In the genomic region with DNA sequence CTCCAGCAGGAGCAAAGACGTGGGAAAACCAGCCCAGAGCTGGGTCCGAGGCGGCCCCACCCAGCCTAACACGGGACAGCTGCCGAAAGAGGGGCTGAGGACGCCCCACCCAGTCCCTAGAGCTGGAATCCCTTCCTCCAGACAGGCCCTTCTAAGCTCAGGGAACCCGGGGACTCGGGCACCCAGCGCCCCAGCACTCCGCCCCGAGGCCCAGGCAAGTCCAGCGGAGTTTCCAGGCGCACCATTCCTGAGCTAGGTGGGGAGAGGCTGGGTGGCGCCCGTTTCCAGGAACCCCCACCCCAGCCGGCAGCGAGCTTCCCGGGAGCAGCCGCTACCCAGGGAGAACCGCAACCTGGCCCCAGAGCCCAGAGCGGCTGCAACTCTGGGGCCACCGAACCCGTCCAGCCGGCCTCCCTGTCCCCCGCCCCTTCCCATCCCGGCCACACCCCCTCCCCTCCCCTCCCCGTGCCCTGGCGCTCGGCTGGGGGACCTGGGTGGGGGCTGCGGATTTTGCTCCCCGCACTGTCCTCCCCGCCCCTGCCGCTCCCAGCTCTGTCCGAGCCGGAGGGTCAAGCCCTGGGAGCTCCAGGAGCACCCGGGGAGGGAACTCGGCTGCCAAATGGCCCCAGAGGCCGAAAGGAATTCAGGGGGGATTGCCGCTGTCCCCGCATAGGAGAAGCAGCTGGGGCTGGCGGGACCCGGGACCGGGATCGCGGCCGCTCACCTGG, we compare ENCODE assay signal across 8 cellular contexts. TPM values are rescaled to one million over a fixed set of nuclear protein-coding genes. Genes with fewer than 3 reads are reported as not detected.
DNase-seq lines count a peak whose midpoint lies in the region; ATAC-seq, FAIRE-seq and TF ChIP-seq lines count a peak whose summit lies in the region.

No MANE protein-coding gene starts in this region.

- H3K9ac ChIP-seq in kidney (ENCODE audit: low read length in 2 of 2) (peak overlapping the region; percentile 4 to 46), stomach smooth muscle (ENCODE audit: low read length in 2 of 2) (peak overlapping the region; percentile 38 to 51)

- peaks cover 11% of the 10 kb centered on the region for H3K36me3 Mint-ChIP-seq in MCF 10A (ENCODE audit: insufficient read depth, unreplicated experiment)

- H3K27ac ChIP-seq in kidney (ENCODE audit: low read depth in 2 of 2, low read length in 2 of 2) (peak overlapping the region; percentile 71 to 74), stomach smooth muscle (ENCODE audit: low read length) (peak overlapping the region; percentile 49)

- H3K27ac Mint-ChIP-seq in MCF 10A (ENCODE audit: low read depth, unreplicated experiment): no peak overlapping the region

- H3K4me1 ChIP-seq in kidney (ENCODE audit: control insufficient read depth in 1 of 2, insufficient read depth in 1 of 2, low read depth in 1 of 2, low read length in 2 of 2) (peaks cover 0 to 19% of the 10 kb centered on the region in 2 donors), stomach smooth muscle (ENCODE audit: control insufficient read depth, insufficient read depth, low read length) (peaks cover 26% of the 10 kb centered on the region)

- peaks cover 0 to 3% of the 10 kb centered on the region in 2 donors for H3K36me3 ChIP-seq in kidney (ENCODE audit: control insufficient read depth in 1 of 2, insufficient read depth in 2 of 2, low read length in 2 of 2)
- no peaks in the 10 kb centered on the region for H3K36me3 ChIP-seq in stomach smooth muscle (ENCODE audit: control insufficient read depth in 2 of 2, insufficient read depth in 2 of 2, low read length in 2 of 2)

- H3K9me3 ChIP-seq in kidney (ENCODE audit: control insufficient read depth in 1 of 2, low read length in 2 of 2) (no peaks in the 10 kb centered on the region), stomach smooth muscle (ENCODE audit: control insufficient read depth in 2 of 2, low read length in 2 of 2) (no peaks in the 10 kb centered on the region)

- ATAC-seq in HG03025 (IDR thresholded peaks at IDR 0.05; ENCODE audit: low FRiP score, unreplicated experiment): no peak

- intact Hi-C loops in MCF 10A (cut with micrococcal nuclease) (no loop called here), kidney (cut with DNase I) (no loop called here)

- H3K27me3 ChIP-seq in stomach smooth muscle (ENCODE audit: control insufficient read depth in 1 of 2, insufficient read depth in 2 of 2, low read length in 2 of 2): peaks cover 15 to 37% of the 10 kb centered on the region in 2 donors

- TF ChIP-seq CTCF in NB4 (IDR thresholded peaks at IDR 0.05; ENCODE audit: low read depth, low read length) (no peak), MCF 10A (IDR thresholded peaks at IDR 0.05; ENCODE audit: unreplicated experiment) (no peak), kidney (IDR thresholded peaks at IDR 0.05; ENCODE audit: borderline replicate concordance, extremely low read depth, insufficient read depth) (no peak)

- H3K4me3 ChIP-seq in NB4 (ENCODE audit: low read depth, low read length) (peak overlapping the region; percentile 70), kidney (ENCODE audit: low read length in 2 of 2) (peak overlapping the region; percentile 42 to 62), stomach smooth muscle (ENCODE audit: low read length in 2 of 2) (peak overlapping the region; percentile 59 to 72)

- TF ChIP-seq POLR2A in NB4 (IDR thresholded peaks at IDR 0.05; ENCODE audit: extremely low read depth, insufficient read length): no peak

- H3K9me3 Mint-ChIP-seq in MCF 10A (ENCODE audit: unreplicated experiment): no peaks in the 10 kb centered on the region

- H3K4me1 Mint-ChIP-seq in MCF 10A (ENCODE audit: insufficient read depth, unreplicated experiment): no peaks in the 10 kb centered on the region

- CTCF ChIA-PET in MCF 10A (lab: Yijun Ruan, JAX): interaction anchor here (0.7 to 2.2 kb wide), 9 partner anchors 12 to 233 kb away, joined by 3 to 9 read pairs (median 5); no protein-coding TSS in a partner anchor

- no peak for FAIRE-seq in kidney (lab: Jason Lieb, UNC)

- BruUV-seq in MCF 10A (replicated peaks; lab: Mats Ljungman, UMichigan): no TSS peak

- POLR2A ChIA-PET in MCF 10A (lab: Yijun Ruan, JAX): interaction anchor here (0.6 to 3.0 kb wide), 8 partner anchors 11 to 806 kb away, joined by 3 to 14 read pairs (median 4); partner anchors contain the start of genes AFMID and TK1

- no peaks in the 10 kb centered on the region for H3K27me3 Mint-ChIP-seq in MCF 10A (ENCODE audit: insufficient read depth, unreplicated experiment)

- DNase-seq in GM03348 (ENCODE audit: low spot score) (peak; percentile 46), NB4 (ENCODE audit: low read depth) (peak; percentile 61), MCF 10A (ENCODE audit: unreplicated experiment) (no peak), kidney (peak; percentile 89), SK-N-DZ (ENCODE audit: low spot score) (no peak), CD1c-positive myeloid dendritic cell (ENCODE audit: extremely low spot score) (no peak)

- peak overlapping the region; percentile 77 for H3K4me3 Mint-ChIP-seq in MCF 10A (ENCODE audit: unreplicated experiment)

RNA-seq across cellular contexts. Expression of gene TMC6, which starts 0.5 kb away (rescaled TPM):
- 3.1 and 7.3 TPM in 2 replicates for total RNA-seq in MCF 10A (2022)
- 115 TPM for total RNA-seq in kidney
- 15.0 TPM for polyA plus RNA-seq in kidney (ENCODE audit: insufficient read depth, low read depth, low replicate concordance)
- 0.97 and 1.2 TPM in 2 replicates for polyA plus RNA-seq in SK-N-DZ (2014; cell fraction: cytosol; rRNA removed)
- polyA plus RNA-seq in SK-N-DZ (2014; cell fraction: nucleus; rRNA removed): 4.7 and 9.8 TPM in 2 replicates

RNA-seq across cellular contexts. Expression of gene TMC8, which starts 2.5 kb away (rescaled TPM):
- not detected in 2 replicates for total RNA-seq in MCF 10A (2022)
- total RNA-seq in kidney: 35.9 TPM
- 1.0 TPM for polyA plus RNA-seq in kidney (ENCODE audit: insufficient read depth, low read depth, low replicate concordance)
- polyA plus RNA-seq in SK-N-DZ (2014; cell fraction: cytosol; rRNA removed): 0.06 TPM in 1 of 2 replicates, not detected in the other
- not detected in 2 replicates for polyA plus RNA-seq in SK-N-DZ (2014; cell fraction: nucleus; rRNA removed)

RNA-seq across cellular contexts. Expression of gene C17orf99, which starts 18.1 kb away (rescaled TPM):
- total RNA-seq in MCF 10A (2022) (not detected in 2 replicates), kidney (not detected)
- not detected for polyA plus RNA-seq in kidney (ENCODE audit: insufficient read depth, low read depth, low replicate concordance)
- polyA plus RNA-seq in SK-N-DZ (2014; cell fraction: cytosol; rRNA removed): not detected in 2 replicates
- polyA plus RNA-seq in SK-N-DZ (2014; cell fraction: nucleus; rRNA removed): not detected in 2 replicates

RNA-seq across cellular contexts. Expression of gene SYNGR2, which starts 40.3 kb away (rescaled TPM):
- total RNA-seq in MCF 10A (2022) (52.2 and 54.2 TPM in 2 replicates), kidney (165 TPM)
- 149 TPM for polyA plus RNA-seq in kidney (ENCODE audit: insufficient read depth, low read depth, low replicate concordance)
- 6.6 and 7.1 TPM in 2 replicates for polyA plus RNA-seq in SK-N-DZ (2014; cell fraction: cytosol; rRNA removed)
- polyA plus RNA-seq in SK-N-DZ (2014; cell fraction: nucleus; rRNA removed): 11.0 and 12.7 TPM in 2 replicates

RNA-seq across cellular contexts. Expression of gene TK1, which starts 58.8 kb away (rescaled TPM):
- 8.5 and 21.4 TPM in 2 replicates for total RNA-seq in MCF 10A (2022)
- total RNA-seq in kidney: 12.7 TPM
- polyA plus RNA-seq in kidney (ENCODE audit: insufficient read depth, low read depth, low replicate concordance): 9.3 TPM
- 77.3 and 87.6 TPM in 2 replicates for polyA plus RNA-seq in SK-N-DZ (2014; cell fraction: cytosol; rRNA removed)
- 44.3 and 60.3 TPM in 2 replicates for polyA plus RNA-seq in SK-N-DZ (2014; cell fraction: nucleus; rRNA removed)

Comparison
In these comparisons a context has a peak if more than half of its experiments do, and no peak if none do; other contexts are left out.
1. DNase-seq: peak in GM03348 (single experiment), NB4 (single experiment) and kidney (single experiment); none in MCF 10A (single experiment), SK-N-DZ (single experiment) and CD1c-positive myeloid dendritic cell (single experiment).
2. RNA of gene TMC6, which starts 0.5 kb away (total RNA-seq): 115 TPM in kidney (single experiment); 3.1 to 7.3 TPM in MCF 10A; every median in the first group is over 10 times any median in the second.
3. RNA of gene TMC8, which starts 2.5 kb away (total RNA-seq): 35.9 TPM in kidney (single experiment); not detected in MCF 10A; every median in the first group is over 10 times any median in the second.
4. Peak in every context shown above with its lines, with median percentiles within 50 percentile points of each other: H3K4me3 ChIP-seq.